24 cellular contexts compared by ENCODE assay signal in the genomic region with DNA sequence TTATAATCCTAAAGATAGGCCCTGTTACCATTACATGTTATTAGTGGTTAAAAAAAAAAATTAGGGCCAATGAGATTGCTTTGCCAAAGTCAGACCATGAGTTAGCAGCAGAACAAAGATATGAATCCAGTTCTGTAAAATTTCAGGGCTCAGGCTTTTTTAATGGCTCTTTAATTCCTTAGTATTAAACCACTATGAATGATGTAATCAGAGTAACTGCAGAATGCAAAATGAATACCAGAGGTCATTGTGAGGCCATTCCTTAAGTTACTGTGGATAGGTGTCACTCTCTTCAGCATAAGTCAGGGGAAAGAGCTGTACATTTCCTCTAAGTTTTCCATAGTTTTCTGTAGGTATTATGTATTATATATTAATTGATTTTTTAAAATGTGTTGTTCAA. TPM values are rescaled to one million over a fixed set of nuclear protein-coding genes. Genes with fewer than 3 reads are reported as not detected.
DNase-seq lines count a peak whose midpoint lies in the region; ATAC-seq, FAIRE-seq and TF ChIP-seq lines count a peak whose summit lies in the region.
"Had no signal": no experiment of that assay in that cellular context is flagged by ENCODE, and none has a peak within 500 bp of the region (broad histone marks: within the 10 kb centered on the region; RNA-seq: fewer than 3 reads in every experiment).

No MANE protein-coding gene starts in this region.

- TF ChIP-seq CTCF in A549 (IDR thresholded peaks at IDR 0.05) (no peak), fibroblast of pulmonary artery (IDR thresholded peaks at IDR 0.05; ENCODE audit: low read length, missing control alignments) (no peak)

- no peak for TF ChIP-seq RAD21 in A549 (conservative IDR thresholded peaks at IDR 0.05 in 1 of 2, IDR thresholded peaks at IDR 0.05 in 1 of 2)

- no peaks in the 10 kb centered on the region for H3K27me3 ChIP-seq in GM23248 (replicated peaks; ENCODE audit: insufficient read depth)
- H3K27me3 ChIP-seq: colonic mucosa, SJSA1, upper lobe of left lung had no signal

- CTCF ChIA-PET in A549 (lab: Yijun Ruan, JAX): no interaction called here

- H3K4me2 ChIP-seq in A549: peak overlapping the region; percentile 30
- peak overlapping the region; percentile 7 for H3K4me2 ChIP-seq in GM23248 (ENCODE audit: unreplicated experiment)

- peaks cover 22% of the 10 kb centered on the region; the same call in 1 of the 2 replicates for H3K36me3 ChIP-seq in GM23248 (ENCODE audit: low read depth)
- H3K36me3 ChIP-seq: colonic mucosa had no signal

- in situ Hi-C loops in GM23248 (cut with MboI): no loop called here

- no peaks in the 10 kb centered on the region for H4K20me1 ChIP-seq in GM23248 (ENCODE audit: insufficient read depth)

- H3K4me3 ChIP-seq in A549: no peak overlapping the region
- no peak overlapping the region for H3K4me3 ChIP-seq in GM23248
- no peak overlapping the region for H3K4me3 ChIP-seq in fibroblast of pulmonary artery (replicated peaks; ENCODE audit: low read depth, low read length)
- H3K4me3 ChIP-seq: colonic mucosa, SJSA1, upper lobe of left lung had no signal

- no peak overlapping the region for H2AFZ ChIP-seq in GM23248

- TF ChIP-seq EP300 in A549 (IDR thresholded peaks at IDR 0.05): no peak

- no peak for FAIRE-seq in A549 (lab: Jason Lieb, UNC)
- FAIRE-seq: endothelial cell of umbilical vein had no signal

- no peak for DNase-seq in A549 (ENCODE audit: low read depth in 1 of 2, low spot score in 1 of 2)
- DNase-seq in GM23248: peak; percentile 57
- peak; percentile 28 for DNase-seq in fibroblast of pulmonary artery (ENCODE audit: low read depth)
- DNase-seq in ureter (ENCODE audit: low spot score): no peak
- no peak for DNase-seq in NCI-H1694 (lab: John Stamatoyannopoulos, UW)
- no peak for DNase-seq in cardiac septum (ENCODE audit: low spot score)
- no peak for DNase-seq in posterior vena cava (ENCODE audit: low spot score)
- DNase-seq: 8988T; amniotic stem cell; colonic mucosa; MV-4-11; NCI-H2081; NCI-H526 treated with DMSO at 0.1 percent for 48 hours; stimulated activated CD4-positive, alpha-beta T cell treated with anti-CD3 and anti-CD28 coated beads, Interleukin-15, amount 100 ng/mL, for 24 hours; stimulated activated naive CD4-positive, alpha-beta T cell treated with Interleukin-2 at 50 U/mL for 16 hours; T-helper 9 cell; upper lobe of left lung had no signal

- H3K9me2 ChIP-seq in GM23248 (ENCODE audit: insufficient read depth): no peaks in the 10 kb centered on the region

- H3K79me2 ChIP-seq in GM23248 (ENCODE audit: insufficient read depth): peaks cover 50% of the 10 kb centered on the region

- ATAC-seq in A549 (no peak), SK-N-SH treated with all-trans-retinoic acid at 6 μM for 48 hours (peak; percentile 63)
- ATAC-seq: activated CD4-positive, CD25-positive, alpha-beta regulatory T cell treated with anti-CD3 and anti-CD28 coated beads, Interleukin-2, amount 50 U/mL, for 24 hours had no signal

- TF ChIP-seq POLR2A in A549 (IDR thresholded peaks at IDR 0.05; ENCODE audit: low read length): no peak

- no peak overlapping the region for H3K9ac ChIP-seq in GM23248

- intact Hi-C loops in cardiac septum (cut with DNase I) (no loop called here), posterior vena cava (cut with DNase I) (no loop called here)

- H3K27ac ChIP-seq in A549: 0 out of 6 replicates have a peak overlapping the region, but pooled peaks of 1 of the 2 experiments have one; percentile 62
- H3K27ac ChIP-seq in GM23248: no peak overlapping the region
- H3K27ac ChIP-seq: colonic mucosa, SJSA1, upper lobe of left lung had no signal

- no peaks in the 10 kb centered on the region for H3F3A ChIP-seq in GM23248 (ENCODE audit: insufficient read depth)

- H3K4me1 ChIP-seq in A549: peaks cover 9% of the 10 kb centered on the region
- peaks cover 20% of the 10 kb centered on the region for H3K4me1 ChIP-seq in GM23248 (ENCODE audit: insufficient read depth)
- H3K4me1 ChIP-seq: colonic mucosa, upper lobe of left lung had no signal

- H3K9me3 ChIP-seq in A549 (no peaks in the 10 kb centered on the region), GM23248 (ENCODE audit: low read depth) (no peaks in the 10 kb centered on the region)
- H3K9me3 ChIP-seq: colonic mucosa, SJSA1, upper lobe of left lung had no signal

- POLR2A ChIA-PET in A549 (lab: Yijun Ruan, JAX): no interaction called here

TF ChIP-seq in A549, 52 proteins besides CTCF, POLR2A, EP300 and RAD21 (continues in another document):
- TF ChIP-seq ESRRA (IDR thresholded peaks at IDR 0.05; ENCODE audit: borderline replicate concordance, low read length) (no peak), ZSCAN20 (CRISPR knock-in tag; IDR thresholded peaks at IDR 0.05) (no peak), RFX5 (IDR thresholded peaks at IDR 0.05) (no peak), NFE2L2 (conservative IDR thresholded peaks at IDR 0.05; ENCODE audit: low read length) (no peak), NPAS2 (CRISPR knock-in tag; IDR thresholded peaks at IDR 0.05; ENCODE audit: borderline replicate concordance) (no peak), HOXA7 (CRISPR knock-in tag; IDR thresholded peaks at IDR 0.05) (no peak), TP53 (CRISPR knock-in tag; IDR thresholded peaks at IDR 0.05) (no peak)
- TF ChIP-seq, protein P1, sequence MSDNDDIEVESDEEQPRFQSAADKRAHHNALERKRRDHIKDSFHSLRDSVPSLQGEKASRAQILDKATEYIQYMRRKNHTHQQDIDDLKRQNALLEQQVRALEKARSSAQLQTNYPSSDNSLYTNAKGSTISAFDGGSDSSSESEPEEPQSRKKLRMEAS (IDR thresholded peaks at IDR 0.05): no peak
- TF ChIP-seq, protein P2, sequence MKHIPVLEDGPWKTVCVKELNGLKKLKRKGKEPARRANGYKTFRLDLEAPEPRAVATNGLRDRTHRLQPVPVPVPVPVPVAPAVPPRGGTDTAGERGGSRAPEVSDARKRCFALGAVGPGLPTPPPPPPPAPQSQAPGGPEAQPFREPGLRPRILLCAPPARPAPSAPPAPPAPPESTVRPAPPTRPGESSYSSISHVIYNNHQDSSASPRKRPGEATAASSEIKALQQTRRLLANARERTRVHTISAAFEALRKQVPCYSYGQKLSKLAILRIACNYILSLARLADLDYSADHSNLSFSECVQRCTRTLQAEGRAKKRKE (CRISPR knock-in tag; IDR thresholded peaks at IDR 0.05; ENCODE audit: low read depth): no peak
- TF ChIP-seq, protein P3, sequence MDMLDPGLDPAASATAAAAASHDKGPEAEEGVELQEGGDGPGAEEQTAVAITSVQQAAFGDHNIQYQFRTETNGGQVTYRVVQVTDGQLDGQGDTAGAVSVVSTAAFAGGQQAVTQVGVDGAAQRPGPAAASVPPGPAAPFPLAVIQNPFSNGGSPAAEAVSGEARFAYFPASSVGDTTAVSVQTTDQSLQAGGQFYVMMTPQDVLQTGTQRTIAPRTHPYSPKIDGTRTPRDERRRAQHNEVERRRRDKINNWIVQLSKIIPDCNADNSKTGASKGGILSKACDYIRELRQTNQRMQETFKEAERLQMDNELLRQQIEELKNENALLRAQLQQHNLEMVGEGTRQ (IDR thresholded peaks at IDR 0.05): no peak

TF ChIP-seq in SK-N-SH treated with all-trans-retinoic acid at 6 μM for 48 hours, 23 proteins besides CTCF, POLR2A, EP300 and RAD21:
- TF ChIP-seq ZNF8 (CRISPR knock-in tag; IDR thresholded peaks at IDR 0.05) (0 out of 2 replicates have a peak, but pooled peaks have one; percentile 9), ISL1 (CRISPR knock-in tag; IDR thresholded peaks at IDR 0.05) (peak; percentile 79)
- TF ChIP-seq, protein P4, sequence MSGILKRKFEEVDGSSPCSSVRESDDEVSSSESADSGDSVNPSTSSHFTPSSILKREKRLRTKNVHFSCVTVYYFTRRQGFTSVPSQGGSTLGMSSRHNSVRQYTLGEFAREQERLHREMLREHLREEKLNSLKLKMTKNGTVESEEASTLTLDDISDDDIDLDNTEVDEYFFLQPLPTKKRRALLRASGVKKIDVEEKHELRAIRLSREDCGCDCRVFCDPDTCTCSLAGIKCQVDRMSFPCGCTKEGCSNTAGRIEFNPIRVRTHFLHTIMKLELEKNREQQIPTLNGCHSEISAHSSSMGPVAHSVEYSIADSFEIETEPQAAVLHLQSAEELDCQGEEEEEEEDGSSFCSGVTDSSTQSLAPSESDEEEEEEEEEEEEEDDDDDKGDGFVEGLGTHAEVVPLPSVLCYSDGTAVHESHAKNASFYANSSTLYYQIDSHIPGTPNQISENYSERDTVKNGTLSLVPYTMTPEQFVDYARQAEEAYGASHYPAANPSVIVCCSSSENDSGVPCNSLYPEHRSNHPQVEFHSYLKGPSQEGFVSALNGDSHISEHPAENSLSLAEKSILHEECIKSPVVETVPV (CRISPR knock-in tag; IDR thresholded peaks at IDR 0.05): no peak
- TF ChIP-seq, protein P5, sequence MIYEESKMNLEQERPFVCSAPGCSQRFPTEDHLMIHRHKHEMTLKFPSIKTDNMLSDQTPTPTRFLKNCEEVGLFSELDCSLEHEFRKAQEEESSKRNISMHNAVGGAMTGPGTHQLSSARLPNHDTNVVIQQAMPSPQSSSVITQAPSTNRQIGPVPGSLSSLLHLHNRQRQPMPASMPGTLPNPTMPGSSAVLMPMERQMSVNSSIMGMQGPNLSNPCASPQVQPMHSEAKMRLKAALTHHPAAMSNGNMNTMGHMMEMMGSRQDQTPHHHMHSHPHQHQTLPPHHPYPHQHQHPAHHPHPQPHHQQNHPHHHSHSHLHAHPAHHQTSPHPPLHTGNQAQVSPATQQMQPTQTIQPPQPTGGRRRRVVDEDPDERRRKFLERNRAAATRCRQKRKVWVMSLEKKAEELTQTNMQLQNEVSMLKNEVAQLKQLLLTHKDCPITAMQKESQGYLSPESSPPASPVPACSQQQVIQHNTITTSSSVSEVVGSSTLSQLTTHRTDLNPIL (CRISPR knock-in tag; IDR thresholded peaks at IDR 0.05; ENCODE audit: low read depth): peak; percentile 70; the same call in 1 of the 2 replicates

RNA-seq across cellular contexts. Expression of a gene that starts 42.2 kb away (rescaled TPM):
- polyA plus RNA-seq in A549 (2011; rRNA removed) (0.01 TPM in 1 of 2 replicates, not detected in the other), A549 (2017; fragmentation: RNase III; extraction: RNeasy Plus Mini Kit Qiagen cat#74134 plus additional on column Dnase treatment) (0.07 to 0.09 TPM (median 0.09 TPM) in 3 replicates), GM23248 (2016; fragmentation: Nextera tagmentation; extraction: Ambion mirVana) (not detected in 2 replicates)
- under 0.01 TPM in 1 of 2 replicates, not detected in the other for polyA plus RNA-seq in A549 (2012; cell fraction: cytosol; rRNA removed)
- polyA plus RNA-seq in A549 (2012; cell fraction: nucleus; rRNA removed): 0.10 and 0.17 TPM in 2 replicates
- polyA minus RNA-seq in A549 (2011; rRNA and poly(A)+ RNA removed): 0.04 and 0.05 TPM in 2 replicates
- total RNA-seq in GM23248 (2014; rRNA removed; shearing (Covaris generic)): 0.97 TPM in 1 of 2 replicates, not detected in the other
- total RNA-seq in ureter (not detected), cardiac septum (0.05 TPM), posterior vena cava (not detected)
- total RNA-seq: colonic mucosa, Daoy, lung microvascular endothelial cell, upper lobe of left lung had no signal
- polyA plus RNA-seq: IgD-negative memory B cell had no signal

Comparison
In these comparisons a context has a peak if more than half of its experiments do, and no peak if none do; other contexts are left out.
1. DNase-seq: peak in GM23248 (single experiment) and fibroblast of pulmonary artery (single experiment); none in A549 (0 of 2), ureter (single experiment), NCI-H1694 (single experiment), cardiac septum (single experiment) and posterior vena cava (single experiment).